In genomic region chrX:40632199-40632598, GRCh38 we compare ENCODE assay signal across 22 cellular contexts. TPM values are rescaled to one million over a fixed set of nuclear protein-coding genes. Genes with fewer than 3 reads are reported as not detected.
"Had no signal": no experiment of that assay in that cellular context is flagged by ENCODE, and none has a peak within 500 bp of the region (broad histone marks: within the 10 kb centered on the region; RNA-seq: fewer than 3 reads in every experiment).

No MANE protein-coding gene starts in this region.

- H3K27me3 Mint-ChIP-seq: activated CD4-positive, alpha-beta memory T cell treated with anti-CD3 and anti-CD28 coated beads for 36 hours; activated naive CD4-positive, alpha-beta T cell treated with anti-CD3 and anti-CD28 coated beads, Interleukin-2, amount 10 ng/mL, durations not matched to agents 7 days and 5 days had no signal

- ATAC-seq: activated CD4-positive, CD25-positive, alpha-beta regulatory T cell treated with anti-CD3 and anti-CD28 coated beads, Interleukin-2, amount 50 U/mL, for 24 hours; body of pancreas; gastroesophageal sphincter; heart right ventricle; left colon; right lobe of liver had no signal

- H3K27ac Mint-ChIP-seq: activated naive CD4-positive, alpha-beta T cell treated with anti-CD3 and anti-CD28 coated beads, Interleukin-2, amount 10 ng/mL, durations not matched to agents 7 days and 5 days; neural progenitor cell had no signal

- H3K4me1 Mint-ChIP-seq: activated naive CD4-positive, alpha-beta T cell treated with anti-CD3 and anti-CD28 coated beads, Interleukin-2, amount 10 ng/mL, durations not matched to agents 7 days and 5 days; neural progenitor cell had no signal

- H3K27me3 ChIP-seq: body of pancreas, gastroesophageal sphincter, neural progenitor cell, right lobe of liver, thyroid gland had no signal

- H3K4me1 ChIP-seq: body of pancreas, gastroesophageal sphincter, heart right ventricle, neural progenitor cell, psoas muscle, right lobe of liver, thyroid gland had no signal

- H3K9me3 ChIP-seq: body of pancreas, gastroesophageal sphincter, heart right ventricle, psoas muscle, right lobe of liver, thyroid gland had no signal

- H3K27ac ChIP-seq: body of pancreas, gastroesophageal sphincter, heart right ventricle, neural progenitor cell, psoas muscle, right lobe of liver, thyroid gland had no signal

- H3K4me3 ChIP-seq: body of pancreas, gastroesophageal sphincter, heart right ventricle, lung, neural progenitor cell, psoas muscle, right lobe of liver, smooth muscle cell, thyroid gland had no signal

- H3K9me3 Mint-ChIP-seq: activated CD4-positive, alpha-beta memory T cell treated with anti-CD3 and anti-CD28 coated beads for 36 hours; activated naive CD4-positive, alpha-beta T cell treated with anti-CD3 and anti-CD28 coated beads, Interleukin-2, amount 10 ng/mL, durations not matched to agents 7 days and 5 days; neural progenitor cell had no signal

- DNase-seq: activated CD4-positive, alpha-beta memory T cell treated with anti-CD3 and anti-CD28 coated beads for 36 hours; activated CD8-positive, alpha-beta memory T cell treated with anti-CD3 and anti-CD28 coated beads, Interleukin-2, amount 50 U/mL, for 4 hours; activated naive CD4-positive, alpha-beta T cell treated with anti-CD3 and anti-CD28 coated beads, Interleukin-2, amount 10 ng/mL, durations not matched to agents 7 days and 5 days; amniotic stem cell; body of pancreas; caudate nucleus; heart right ventricle; left colon; midbrain; psoas muscle; right lobe of liver; stimulated activated CD4-positive, alpha-beta T cell treated with anti-CD3 and anti-CD28 coated beads, Interleukin-4, amount 100 ng/mL, for 4 hours; stimulated activated CD8-positive, alpha-beta memory T cell treated with anti-CD3 and anti-CD28 coated beads, Interleukin-4, amount 100 ng/mL, for 48 hours; thyroid gland had no signal

- H3K4me3 Mint-ChIP-seq: activated CD4-positive, alpha-beta memory T cell treated with anti-CD3 and anti-CD28 coated beads for 36 hours; activated naive CD4-positive, alpha-beta T cell treated with anti-CD3 and anti-CD28 coated beads, Interleukin-2, amount 10 ng/mL, durations not matched to agents 7 days and 5 days; neural progenitor cell had no signal

RNA-seq across cellular contexts. Expression of gene MPC1L, which starts 9.0 kb away (rescaled TPM):
- total RNA-seq: activated CD4-positive, alpha-beta memory T cell treated with anti-CD3 and anti-CD28 coated beads for 36 hours; body of pancreas; gastroesophageal sphincter; heart right ventricle; left colon; lung; myocyte; osteocyte; psoas muscle; right lobe of liver; thyroid gland; urinary bladder had no signal
